1 cellular context compared by ENCODE assay signal in the genomic region with DNA sequence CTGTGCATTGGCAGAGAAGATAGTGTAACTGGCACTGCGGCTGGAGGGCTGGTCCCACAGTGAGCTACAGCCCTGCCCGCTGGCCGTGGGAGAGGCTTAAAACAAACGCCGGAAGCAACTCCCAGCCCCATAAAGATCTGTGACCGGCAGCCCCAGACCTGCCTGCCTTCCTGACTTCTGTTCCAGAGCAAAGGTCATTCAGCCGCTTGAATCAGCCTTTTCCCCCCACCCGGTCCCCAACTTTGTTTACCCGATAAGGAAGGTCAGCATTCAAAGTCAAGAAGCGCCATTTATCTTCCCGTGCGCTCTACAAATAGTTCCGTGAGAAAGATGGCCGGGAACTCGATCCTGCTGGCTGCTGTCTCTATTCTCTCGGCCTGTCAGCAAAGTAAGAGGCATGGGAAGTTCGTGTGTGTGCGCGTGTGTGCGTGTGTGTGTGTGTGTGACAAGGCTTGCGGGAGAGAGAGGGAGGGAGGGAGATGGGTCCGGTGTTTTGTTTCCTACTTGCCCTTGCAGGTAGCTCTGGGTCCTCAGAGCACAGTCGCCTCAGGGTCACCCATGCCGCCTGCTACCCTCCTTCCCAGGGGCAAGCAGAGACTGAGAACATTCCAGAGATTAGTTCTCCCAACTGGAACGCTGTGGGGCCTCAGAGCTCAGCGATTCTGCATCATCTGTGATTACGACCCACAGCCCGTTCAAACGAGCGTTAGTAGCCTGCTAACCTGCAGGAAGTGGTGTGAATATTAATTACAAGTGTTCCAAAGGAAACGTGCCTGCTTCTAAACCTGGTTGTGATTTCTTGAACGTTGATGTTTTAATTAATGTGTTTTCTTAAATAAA.
TF ChIP-seq lines count a peak whose summit lies in the region.

A gene (plus strand): TSS at position 130 of the 840 bp plus-strand sequence. CDS start 201 bp downstream, at position 331.

TF ChIP-seq in SK-N-SH, 30 proteins besides CTCF, POLR2A, EP300 and RAD21 (continued from another document):
- TF ChIP-seq, protein P1, sequence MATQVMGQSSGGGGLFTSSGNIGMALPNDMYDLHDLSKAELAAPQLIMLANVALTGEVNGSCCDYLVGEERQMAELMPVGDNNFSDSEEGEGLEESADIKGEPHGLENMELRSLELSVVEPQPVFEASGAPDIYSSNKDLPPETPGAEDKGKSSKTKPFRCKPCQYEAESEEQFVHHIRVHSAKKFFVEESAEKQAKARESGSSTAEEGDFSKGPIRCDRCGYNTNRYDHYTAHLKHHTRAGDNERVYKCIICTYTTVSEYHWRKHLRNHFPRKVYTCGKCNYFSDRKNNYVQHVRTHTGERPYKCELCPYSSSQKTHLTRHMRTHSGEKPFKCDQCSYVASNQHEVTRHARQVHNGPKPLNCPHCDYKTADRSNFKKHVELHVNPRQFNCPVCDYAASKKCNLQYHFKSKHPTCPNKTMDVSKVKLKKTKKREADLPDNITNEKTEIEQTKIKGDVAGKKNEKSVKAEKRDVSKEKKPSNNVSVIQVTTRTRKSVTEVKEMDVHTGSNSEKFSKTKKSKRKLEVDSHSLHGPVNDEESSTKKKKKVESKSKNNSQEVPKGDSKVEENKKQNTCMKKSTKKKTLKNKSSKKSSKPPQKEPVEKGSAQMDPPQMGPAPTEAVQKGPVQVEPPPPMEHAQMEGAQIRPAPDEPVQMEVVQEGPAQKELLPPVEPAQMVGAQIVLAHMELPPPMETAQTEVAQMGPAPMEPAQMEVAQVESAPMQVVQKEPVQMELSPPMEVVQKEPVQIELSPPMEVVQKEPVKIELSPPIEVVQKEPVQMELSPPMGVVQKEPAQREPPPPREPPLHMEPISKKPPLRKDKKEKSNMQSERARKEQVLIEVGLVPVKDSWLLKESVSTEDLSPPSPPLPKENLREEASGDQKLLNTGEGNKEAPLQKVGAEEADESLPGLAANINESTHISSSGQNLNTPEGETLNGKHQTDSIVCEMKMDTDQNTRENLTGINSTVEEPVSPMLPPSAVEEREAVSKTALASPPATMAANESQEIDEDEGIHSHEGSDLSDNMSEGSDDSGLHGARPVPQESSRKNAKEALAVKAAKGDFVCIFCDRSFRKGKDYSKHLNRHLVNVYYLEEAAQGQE (IDR thresholded peaks at IDR 0.05; ENCODE audit: low read depth, low read length), result no peak
- TF ChIP-seq GABPA (IDR thresholded peaks at IDR 0.05; ENCODE audit: low read depth) (peak; percentile 28; the same call in 1 of the 2 replicates), FOXJ3 (CRISPR knock-in tag; IDR thresholded peaks at IDR 0.05) (no peak), RXRA (IDR thresholded peaks at IDR 0.05; ENCODE audit: borderline replicate concordance, low read depth) (no peak), NRF1 (IDR thresholded peaks at IDR 0.05; ENCODE audit: low read depth, low read length) (no peak), EZH2phosphoT487 (IDR thresholded peaks at IDR 0.05; ENCODE audit: borderline replicate concordance, low read depth) (no peak), FOSL2 (IDR thresholded peaks at IDR 0.05; ENCODE audit: borderline replicate concordance, low read depth) (no peak), ELF1 (IDR thresholded peaks at IDR 0.05) (no peak), TAF1 (IDR thresholded peaks at IDR 0.05; ENCODE audit: borderline replicate concordance, low read depth, low read length) (peak; percentile 56; the same call in 1 of the 2 replicates), TEAD4 (IDR thresholded peaks at IDR 0.05; ENCODE audit: borderline replicate concordance, insufficient read depth) (no peak), MXI1 (IDR thresholded peaks at IDR 0.05; ENCODE audit: low read depth, low read length) (no peak), TCF12 (IDR thresholded peaks at IDR 0.05) (no peak), SMC3 (IDR thresholded peaks at IDR 0.05; ENCODE audit: low read depth, low read length) (no peak), CHD2 (IDR thresholded peaks at IDR 0.05; ENCODE audit: low read length, partially characterized antibody) (no peak), JUND (IDR thresholded peaks at IDR 0.05) (no peak)
- TF ChIP-seq, protein P2, sequence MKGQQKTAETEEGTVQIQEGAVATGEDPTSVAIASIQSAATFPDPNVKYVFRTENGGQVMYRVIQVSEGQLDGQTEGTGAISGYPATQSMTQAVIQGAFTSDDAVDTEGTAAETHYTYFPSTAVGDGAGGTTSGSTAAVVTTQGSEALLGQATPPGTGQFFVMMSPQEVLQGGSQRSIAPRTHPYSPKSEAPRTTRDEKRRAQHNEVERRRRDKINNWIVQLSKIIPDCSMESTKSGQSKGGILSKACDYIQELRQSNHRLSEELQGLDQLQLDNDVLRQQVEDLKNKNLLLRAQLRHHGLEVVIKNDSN (IDR thresholded peaks at IDR 0.05; ENCODE audit: borderline replicate concordance, low read depth), result no peak
